In the genomic region with DNA sequence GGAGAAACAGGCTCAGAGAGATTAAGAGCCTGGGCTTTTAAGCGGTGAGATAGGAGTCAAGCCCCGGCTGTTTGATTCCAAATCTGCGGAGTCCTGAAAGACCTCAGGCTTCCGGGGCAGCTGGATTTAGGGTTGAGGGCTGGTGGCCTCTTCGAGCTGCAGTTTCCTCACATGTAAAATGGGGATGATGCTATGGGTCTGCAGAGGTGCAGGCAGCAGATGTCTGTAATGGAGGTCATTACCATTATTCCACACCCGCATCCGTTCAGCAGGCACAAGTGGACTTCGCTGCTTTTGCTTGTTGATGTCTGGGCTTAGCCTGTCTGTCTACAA, we compare ENCODE assay signal across 23 cellular contexts.
DNase-seq lines count a peak whose midpoint lies in the region; ATAC-seq and TF ChIP-seq lines count a peak whose summit lies in the region.
"Had no signal": no experiment of that assay in that cellular context is flagged by ENCODE, and none has a peak within 500 bp of the region (broad histone marks: within the 10 kb centered on the region; RNA-seq: fewer than 3 reads in every experiment).

No MANE protein-coding gene starts in this region.

- H3K4me3 ChIP-seq in cardiac muscle cell (no peak overlapping the region), thoracic aorta (peak overlapping the region; percentile 19)
- H3K4me3 ChIP-seq: neural progenitor cell, psoas muscle had no signal

- TF ChIP-seq CTCF in cardiac muscle cell (IDR thresholded peaks at IDR 0.05; ENCODE audit: low read depth, low read length) (no peak), thoracic aorta (IDR thresholded peaks at IDR 0.05) (no peak)

- intact Hi-C loops in Right ventricle myocardium superior (cut with DNase I): no loop called here

- ATAC-seq in Right ventricle myocardium superior (ENCODE audit: poor library complexity) (no peak), thoracic aorta (ENCODE audit: insufficient number of reproducible peaks, low FRiP score, low read depth) (no peak), HG03439 (IDR thresholded peaks at IDR 0.05; ENCODE audit: unreplicated experiment) (no peak)
- ATAC-seq: activated naive CD8-positive, alpha-beta T cell treated with anti-CD3 and anti-CD28 coated beads, Interleukin-2, amount 50 U/mL, for 24 hours; psoas muscle; stimulated activated naive CD8-positive, alpha-beta T cell treated with anti-CD3 and anti-CD28 coated beads, Interleukin-15, Interleukin-2, amounts not matched to agents 100 U/mL and 50 U/mL, for 24 hours had no signal

- H3K36me3 ChIP-seq in cardiac muscle cell (no peaks in the 10 kb centered on the region), thoracic aorta (no peaks in the 10 kb centered on the region)
- H3K36me3 ChIP-seq: neural progenitor cell had no signal

- H3K27me3 ChIP-seq in cardiac muscle cell: no peaks in the 10 kb centered on the region
- no peaks in the 10 kb centered on the region for H3K27me3 ChIP-seq in thoracic aorta (replicated peaks; ENCODE audit: insufficient read depth)
- H3K27me3 ChIP-seq: neural progenitor cell had no signal

- DNase-seq in cardiac muscle cell (ENCODE audit: low read depth in 1 of 2, low spot score in 1 of 2) (no peak), Right ventricle myocardium superior (no peak), OCI-M1 (lab: John Stamatoyannopoulos, UW) (peak; percentile 62), islet precursor cell (peak; percentile 39), thoracic aorta (ENCODE audit: low spot score) (no peak), nucleus accumbens (lab: John Stamatoyannopoulos, UW) (no peak), SW 1271 (lab: John Stamatoyannopoulos, UW) (no peak)
- DNase-seq: activated CD4-positive, alpha-beta T cell treated with anti-CD3 and anti-CD28 coated beads for 4 hours; activated gamma-delta T cell treated with Interleukin-2 at 50 U/mL for 16 hours; activated naive CD8-positive, alpha-beta T cell treated with anti-CD3 and anti-CD28 coated beads, Interleukin-2, amount 50 U/mL, for 24 hours; activated T-cell treated with anti-CD3 and anti-CD28 coated beads, Interleukin-2, amount 50 U/mL, for 1 hour; DMS53; effector memory CD4-positive, alpha-beta T cell; KG1; mammary epithelial cell; MM.1S; NCI-H2081 treated with DMSO at 0.1 percent for 48 hours; NCI-H82; psoas muscle; stimulated activated naive CD8-positive, alpha-beta T cell treated with anti-CD3 and anti-CD28 coated beads, Interleukin-15, Interleukin-2, amounts not matched to agents 100 U/mL and 50 U/mL, for 24 hours had no signal

- H3K4me1 ChIP-seq in cardiac muscle cell (ENCODE audit: low read depth) (peaks cover 23% of the 10 kb centered on the region), thoracic aorta (ENCODE audit: control insufficient read depth in 1 of 2, low read depth in 2 of 2) (peaks cover 0 to 17% of the 10 kb centered on the region in 2 donors)
- H3K4me1 ChIP-seq: psoas muscle had no signal

- H3K27ac ChIP-seq in cardiac muscle cell (peak overlapping the region; percentile 63), thoracic aorta (no peak overlapping the region)
- H3K27ac ChIP-seq: neural progenitor cell, psoas muscle, RWPE1 had no signal

- H3K9me3 ChIP-seq in cardiac muscle cell (ENCODE audit: low read depth) (no peaks in the 10 kb centered on the region), thoracic aorta (no peaks in the 10 kb centered on the region)
- H3K9me3 ChIP-seq: psoas muscle had no signal

Comparison
In these comparisons a context has a peak if more than half of its experiments do, and no peak if none do; other contexts are left out.
1. DNase-seq: peak in OCI-M1 (single experiment) and islet precursor cell (single experiment); none in cardiac muscle cell (0 of 2), Right ventricle myocardium superior (single experiment), thoracic aorta (single experiment), nucleus accumbens (0 of 56) and SW 1271 (0 of 2).